ENCODE assay signal across 12 cellular contexts in genomic region chr5:95725937-95726810, GRCh38. TPM values are rescaled to one million over a fixed set of nuclear protein-coding genes. Genes with fewer than 3 reads are reported as not detected.
A peak's percentile ranks its signal among the peaks of the same experiment; 100 is the strongest.
DNase-seq lines count a peak whose midpoint lies in the region; ATAC-seq and TF ChIP-seq lines count a peak whose summit lies in the region.
"Had no signal": no experiment of that assay in that cellular context is flagged by ENCODE, and none has a peak within 500 bp of the region (broad histone marks: within the 10 kb centered on the region; RNA-seq: fewer than 3 reads in every experiment).

No MANE protein-coding gene starts in this region.

- DNase-seq in coronary artery (ENCODE audit: low spot score) (no peak), smooth muscle cell (lab: John Stamatoyannopoulos, UW; ENCODE audit: unreplicated experiment) (no peak), NCI-H748 (lab: John Stamatoyannopoulos, UW; ENCODE audit: unreplicated experiment) (no peak), H4 (ENCODE audit: low spot score) (no peak), NCI-H2171 (lab: John Stamatoyannopoulos, UW) (no peak)
- DNase-seq: activated CD8-positive, alpha-beta T cell treated with anti-CD3 and anti-CD28 coated beads for 36 hours; PC-3 had no signal

- H3K27ac ChIP-seq in coronary artery = peak overlapping the region in 1 of 2 donors; percentile 36
- peak overlapping the region; percentile 92 for H3K27ac ChIP-seq in smooth muscle cell (ENCODE audit: low read depth)

- H3K79me2 ChIP-seq in smooth muscle cell (ENCODE audit: low read depth) = no peaks in the 10 kb centered on the region

- TF ChIP-seq CTCF in coronary artery (IDR thresholded peaks at IDR 0.05) (no peak), smooth muscle cell (IDR thresholded peaks at IDR 0.05; ENCODE audit: borderline replicate concordance, insufficient read depth, poor library complexity, severe bottlenecking) (no peak)

- H3K4me3 ChIP-seq in coronary artery (peak overlapping the region; percentile 3), smooth muscle cell (peak overlapping the region; percentile 5)
- H3K4me3 ChIP-seq: cardiac muscle cell had no signal

- ATAC-seq in GM18511 (IDR thresholded peaks at IDR 0.05; ENCODE audit: unreplicated experiment) (peak; percentile 41), HG03280 (IDR thresholded peaks at IDR 0.05; ENCODE audit: unreplicated experiment) (peak; percentile 34), HG03175 (IDR thresholded peaks at IDR 0.05; ENCODE audit: unreplicated experiment) (no peak)
- ATAC-seq: activated CD8-positive, alpha-beta T cell treated with anti-CD3 and anti-CD28 coated beads for 36 hours; PC-3 had no signal

- H3K4me1 ChIP-seq in smooth muscle cell (ENCODE audit: low read depth) = peaks cover 18% of the 10 kb centered on the region

- H3K4me2 ChIP-seq in smooth muscle cell = peak overlapping the region; percentile 59

- no peaks in the 10 kb centered on the region for H3F3A ChIP-seq in smooth muscle cell (ENCODE audit: low read depth)

- WGBS in smooth muscle cell (ENCODE audit: low lambda C conversion rate) = 89% methylated on average over 4 of the region's 4 CpGs

- no peaks in the 10 kb centered on the region for H3K9me3 ChIP-seq in smooth muscle cell (replicated peaks; ENCODE audit: low read depth)

- H2AFZ ChIP-seq in smooth muscle cell (ENCODE audit: low read depth) = no peak overlapping the region

- H4K20me1 ChIP-seq in smooth muscle cell (ENCODE audit: low read depth) = no peaks in the 10 kb centered on the region

- no peaks in the 10 kb centered on the region for H3K27me3 ChIP-seq in smooth muscle cell (ENCODE audit: low read depth)
- H3K27me3 ChIP-seq: cardiac muscle cell had no signal

- no peaks in the 10 kb centered on the region for H3K36me3 ChIP-seq in smooth muscle cell (ENCODE audit: low read depth)
- H3K36me3 ChIP-seq: cardiac muscle cell had no signal

- H3K9ac ChIP-seq in smooth muscle cell (ENCODE audit: low read depth) = no peak overlapping the region

RNA-seq across cellular contexts. Expression of gene RHOBTB3, which starts 5.0 kb away (rescaled TPM):
- total RNA-seq in smooth muscle cell = 213 and 223 TPM in 2 replicates
- polyA plus RNA-seq in smooth muscle cell = 127 and 178 TPM in 2 replicates
- 105 and 134 TPM in 2 replicates for total RNA-seq in H4 (2014; rRNA removed; shearing (Covaris generic))

RNA-seq across cellular contexts. Expression of gene SPATA9, which starts 43.4 kb away (rescaled TPM):
- 0.27 TPM in 1 of 2 replicates, not detected in the other for total RNA-seq in smooth muscle cell
- 0.54 TPM in 1 of 2 replicates, not detected in the other for polyA plus RNA-seq in smooth muscle cell
- 0.45 TPM in 1 of 2 replicates, not detected in the other for total RNA-seq in H4 (2014; rRNA removed; shearing (Covaris generic))
- total RNA-seq: activated CD8-positive, alpha-beta T cell treated with anti-CD3 and anti-CD28 coated beads for 36 hours; G401; PC-3 had no signal
